In the genomic region with DNA sequence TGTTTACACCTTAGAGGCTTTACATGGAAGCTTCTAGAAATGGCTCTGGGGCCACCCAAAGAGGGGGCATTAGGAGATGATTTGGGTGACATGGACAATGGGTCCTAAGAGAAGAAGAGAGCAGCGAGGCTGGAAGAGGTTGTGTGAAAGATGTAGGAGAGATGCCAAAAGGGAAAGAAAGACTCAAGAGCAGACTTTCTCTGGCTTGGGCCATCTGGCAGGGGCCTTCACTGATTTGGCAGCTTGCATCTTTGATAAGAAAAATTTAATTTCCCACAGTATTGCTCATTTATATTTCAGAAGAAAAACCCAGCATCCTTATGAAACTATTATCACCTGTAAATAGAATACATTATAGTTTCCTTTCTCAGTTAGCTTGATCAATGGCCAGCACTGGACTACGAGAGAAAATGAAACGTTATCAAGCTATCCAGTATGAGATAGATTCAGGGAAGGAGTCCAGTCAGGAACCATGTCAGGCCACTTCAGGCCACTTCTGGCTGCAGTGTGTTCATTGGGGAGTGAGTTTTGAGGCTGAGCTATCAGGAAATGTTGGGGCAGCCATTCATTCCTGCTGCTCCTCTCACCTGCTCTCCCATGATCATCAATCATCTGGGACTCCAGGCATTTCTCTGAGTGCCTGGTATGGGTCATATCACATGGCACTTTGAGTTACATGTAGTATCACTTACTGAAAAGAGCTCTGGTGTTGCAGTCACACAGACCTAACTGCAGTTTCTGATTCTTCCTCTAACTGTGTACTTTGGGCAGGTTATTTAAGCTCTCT, we compare ENCODE assay signal across 16 cellular contexts. TPM values are rescaled to one million over a fixed set of nuclear protein-coding genes. Genes with fewer than 3 reads are reported as not detected.
"Had no signal": no experiment of that assay in that cellular context is flagged by ENCODE, and none has a peak within 500 bp of the region (broad histone marks: within the 10 kb centered on the region; RNA-seq: fewer than 3 reads in every experiment).

No MANE protein-coding gene starts in this region.

- H3K27me3 ChIP-seq: dorsolateral prefrontal cortex, tibial artery had no signal

- H3K27ac ChIP-seq: dorsolateral prefrontal cortex, tibial artery had no signal

- H3K36me3 ChIP-seq: tibial artery had no signal

- DNase-seq: activated CD4-positive, alpha-beta T cell treated with anti-CD3 and anti-CD28 coated beads for 36 hours; activated CD8-positive, alpha-beta memory T cell treated with anti-CD3 and anti-CD28 coated beads, Interleukin-2, amount 50 U/mL, for 4 hours; activated CD8-positive, alpha-beta T cell treated with anti-CD3 and anti-CD28 coated beads for 36 hours; activated gamma-delta T cell treated with Interleukin-2 at 50 U/mL for 16 hours; activated naive CD8-positive, alpha-beta T cell treated with anti-CD3 and anti-CD28 coated beads for 36 hours; activated T-cell treated with anti-CD3 and anti-CD28 coated beads, Interleukin-2, amount 50 U/mL, for 72 hours; anterior cingulate cortex; dorsolateral prefrontal cortex; left cardiac atrium; mammary epithelial cell; natural killer cell; posterior cingulate gyrus; small intestine; tibial artery had no signal

- ATAC-seq: activated CD4-positive, alpha-beta T cell treated with anti-CD3 and anti-CD28 coated beads for 36 hours; activated CD8-positive, alpha-beta T cell treated with anti-CD3 and anti-CD28 coated beads for 36 hours; activated T-cell treated with anti-CD3 and anti-CD28 coated beads, Interleukin-2, amount 50 U/mL, for 72 hours; left cardiac atrium; natural killer cell had no signal

- H3K9me3 ChIP-seq: tibial artery had no signal

- H3K4me3 ChIP-seq: dorsolateral prefrontal cortex, tibial artery had no signal

RNA-seq across cellular contexts. Expression of gene SCEL, which starts 10.3 kb away (rescaled TPM):
- total RNA-seq: activated CD4-positive, alpha-beta T cell treated with anti-CD3 and anti-CD28 coated beads for 36 hours; activated CD8-positive, alpha-beta T cell treated with anti-CD3 and anti-CD28 coated beads for 36 hours; activated naive CD8-positive, alpha-beta T cell treated with anti-CD3 and anti-CD28 coated beads for 36 hours; activated T-cell treated with anti-CD3 and anti-CD28 coated beads, Interleukin-2, amount 50 U/mL, for 72 hours; chondrocyte; fibroblast of villous mesenchyme; natural killer cell had no signal
